In the genomic region with DNA sequence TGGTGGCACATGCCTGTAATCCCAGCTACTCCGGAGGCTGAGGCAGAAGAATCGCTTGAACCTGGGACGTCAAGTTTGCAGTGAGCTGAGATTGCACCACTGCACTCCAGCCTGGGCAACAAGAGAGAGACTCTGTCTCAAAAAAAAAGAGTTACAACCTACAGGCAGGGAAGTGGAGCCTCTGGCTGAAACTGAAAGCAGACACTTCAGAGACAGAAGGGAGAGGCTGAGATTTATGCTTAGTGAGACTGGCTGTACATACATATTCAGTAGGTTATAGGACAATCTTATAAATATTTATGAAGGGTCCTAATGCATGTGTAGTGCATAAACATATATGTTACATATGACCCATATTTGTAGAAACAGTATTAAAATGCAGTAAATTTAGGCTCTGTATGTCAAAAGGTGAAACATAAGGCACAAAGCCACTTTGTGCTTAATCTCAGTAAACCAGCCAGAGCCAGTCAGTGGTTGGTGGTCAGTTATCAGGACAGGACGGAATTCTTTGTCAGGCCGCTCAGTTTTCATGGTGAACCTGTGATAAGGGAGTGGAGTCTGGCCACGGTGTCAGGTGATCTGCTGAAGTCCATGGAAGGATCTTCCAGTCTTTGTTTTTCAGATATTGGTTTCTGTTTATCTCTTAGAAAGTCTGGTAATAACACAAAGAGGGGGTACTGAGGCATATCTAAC, we compare ENCODE assay signal across 9 cellular contexts.
A peak's percentile ranks its signal among the peaks of the same experiment; 100 is the strongest.
DNase-seq lines count a peak whose midpoint lies in the region; ATAC-seq lines count a peak whose summit lies in the region.
"Had no signal": no experiment of that assay in that cellular context is flagged by ENCODE, and none has a peak within 500 bp of the region (broad histone marks: within the 10 kb centered on the region; RNA-seq: fewer than 3 reads in every experiment).

No MANE protein-coding gene starts in this region.

- ATAC-seq in GM18520 (IDR thresholded peaks at IDR 0.05; ENCODE audit: unreplicated experiment): peak; percentile 78
- ATAC-seq in GM21447 (IDR thresholded peaks at IDR 0.05; ENCODE audit: unreplicated experiment): peak; percentile 85
- ATAC-seq in HG03469 (IDR thresholded peaks at IDR 0.05; ENCODE audit: unreplicated experiment): peak; percentile 70

- DNase-seq in left kidney (ENCODE audit: low read depth, low spot score) (peak; percentile 49), HPDE6-E6E7 (ENCODE audit: extremely low spot score) (no peak), NCI-H345 treated with DMSO at 0.1 percent for 48 hours (lab: John Stamatoyannopoulos, UW; ENCODE audit: unreplicated experiment) (no peak), NCI-H2107 (lab: John Stamatoyannopoulos, UW) (no peak), COR-L47 (lab: John Stamatoyannopoulos, UW) (no peak)
- DNase-seq: activated T-cell treated with anti-CD3 and anti-CD28 coated beads, Interleukin-2, amount 50 U/mL, for 48 hours had no signal
